Comparison of ENCODE assay signal across 30 cellular contexts in genomic region chr18:55950379-55951166, GRCh38.
"Had no signal": no experiment of that assay in that cellular context is flagged by ENCODE, and none has a peak within 500 bp of the region (broad histone marks: within the 10 kb centered on the region; RNA-seq: fewer than 3 reads in every experiment).

No MANE protein-coding gene starts in this region.

- H3K36me3 Mint-ChIP-seq: natural killer cell; neural progenitor cell; stimulated activated memory B cell treated with anti-CD40 and anti-IgM and Interleukin-4, amounts not matched to agents 10 μg/mL and 1 μg/mL and 100 μg/mL, for 72 hours; type B pancreatic cell had no signal

- H3K79me2 ChIP-seq: parathyroid adenoma had no signal

- H3K9ac ChIP-seq: neural progenitor cell, parathyroid adenoma had no signal

- H3K4me1 Mint-ChIP-seq: natural killer cell; nephron; neural progenitor cell; stimulated activated memory B cell treated with anti-CD40 and anti-IgM and Interleukin-4, amounts not matched to agents 10 μg/mL and 1 μg/mL and 100 μg/mL, for 72 hours; stimulated activated naive CD8-positive, alpha-beta T cell treated with anti-CD3 and anti-CD28 coated beads, Interleukin-15, amount 100 ng/mL, for 72 hours had no signal

- H3K27ac ChIP-seq: neural progenitor cell, ovary, parathyroid adenoma, psoas muscle, skin epidermis, spleen, suprapubic skin, testis, tibial artery, transverse colon, upper lobe of right lung, uterus had no signal

- H3K9me3 ChIP-seq: ovary, psoas muscle, suprapubic skin, testis, tibial artery, transverse colon, upper lobe of right lung, uterus had no signal

- H3K4me1 ChIP-seq: neural progenitor cell, parathyroid adenoma, spleen, suprapubic skin, testis, tibial artery, transverse colon, upper lobe of right lung, uterus had no signal

- H3K27ac Mint-ChIP-seq: natural killer cell; nephron; progenitor cell of endocrine pancreas; stimulated activated memory B cell treated with anti-CD40 and anti-IgM and Interleukin-4, amounts not matched to agents 10 μg/mL and 1 μg/mL and 100 μg/mL, for 72 hours; stimulated activated naive CD8-positive, alpha-beta T cell treated with anti-CD3 and anti-CD28 coated beads, Interleukin-15, amount 100 ng/mL, for 72 hours; type B pancreatic cell had no signal

- ATAC-seq: natural killer cell; psoas muscle; right cardiac atrium; sciatic nerve; stimulated activated memory B cell treated with anti-CD40 and anti-IgM and Interleukin-4, amounts not matched to agents 10 μg/mL and 1 μg/mL and 100 μg/mL, for 72 hours; stimulated activated naive CD8-positive, alpha-beta T cell treated with anti-CD3 and anti-CD28 coated beads, Interleukin-15, amount 100 ng/mL, for 72 hours; stimulated activated naive CD8-positive, alpha-beta T cell treated with anti-CD3 and anti-CD28 coated beads, Interleukin-15, Interleukin-2, amounts not matched to agents 100 U/mL and 50 U/mL, for 24 hours; upper lobe of right lung had no signal

- DNase-seq: natural killer cell; occipital lobe; ovary; psoas muscle; right cardiac atrium; spleen; stimulated activated CD4-positive, alpha-beta T cell treated with anti-CD3 and anti-CD28 coated beads, Interleukin-12 subunit alpha, Interleukin-12 subunit beta, amount 100 ng/mL, for 4 hours; stimulated activated CD4-positive, alpha-beta T cell treated with anti-CD3 and anti-CD28 coated beads, Interleukin-1b, Interleukin-23, amount 100 ng/mL, for 48 hours; stimulated activated CD4-positive, alpha-beta T cell treated with anti-CD3 and anti-CD28 coated beads, Interleukin-4, amount 100 ng/mL, for 1 hour; stimulated activated CD4-positive, alpha-beta T cell treated with anti-CD3 and anti-CD28 coated beads, Interleukin-4, amount 100 ng/mL, for 4 hours; stimulated activated CD8-positive, alpha-beta memory T cell treated with anti-CD3 and anti-CD28 coated beads, Interleukin-4, amount 100 ng/mL, for 48 hours; stimulated activated naive CD4-positive, alpha-beta T cell; stimulated activated naive CD8-positive, alpha-beta T cell treated with anti-CD3 and anti-CD28 coated beads, Interleukin-15, amount 100 ng/mL, for 72 hours; stimulated activated naive CD8-positive, alpha-beta T cell treated with anti-CD3 and anti-CD28 coated beads, Interleukin-15, Interleukin-2, amounts not matched to agents 100 U/mL and 50 U/mL, for 24 hours; substantia nigra; testis; tibial artery; transverse colon; upper lobe of right lung; uterus had no signal

- H3K4me2 ChIP-seq: neural progenitor cell, smooth muscle cell had no signal

- H3K27me3 Mint-ChIP-seq: progenitor cell of endocrine pancreas; stimulated activated memory B cell treated with anti-CD40 and anti-IgM and Interleukin-4, amounts not matched to agents 10 μg/mL and 1 μg/mL and 100 μg/mL, for 72 hours; stimulated activated naive CD8-positive, alpha-beta T cell treated with anti-CD3 and anti-CD28 coated beads, Interleukin-15, amount 100 ng/mL, for 72 hours; type B pancreatic cell had no signal

- H3K9me3 Mint-ChIP-seq: neural progenitor cell; stimulated activated memory B cell treated with anti-CD40 and anti-IgM and Interleukin-4, amounts not matched to agents 10 μg/mL and 1 μg/mL and 100 μg/mL, for 72 hours had no signal

- H3K27me3 ChIP-seq: neural progenitor cell, ovary, spleen, suprapubic skin, testis, tibial artery, transverse colon, upper lobe of right lung, uterus had no signal

- H3K36me3 ChIP-seq: neural progenitor cell, ovary, spleen, suprapubic skin, tibial artery, transverse colon, upper lobe of right lung, uterus had no signal

- H3K4me3 ChIP-seq: neural progenitor cell, ovary, psoas muscle, skin epidermis, smooth muscle cell, spleen, suprapubic skin, testis, tibial artery, transverse colon, upper lobe of right lung, uterus had no signal

- H3K4me3 Mint-ChIP-seq: natural killer cell; nephron; neural progenitor cell; stimulated activated memory B cell treated with anti-CD40 and anti-IgM and Interleukin-4, amounts not matched to agents 10 μg/mL and 1 μg/mL and 100 μg/mL, for 72 hours; stimulated activated naive CD8-positive, alpha-beta T cell treated with anti-CD3 and anti-CD28 coated beads, Interleukin-15, amount 100 ng/mL, for 72 hours; type B pancreatic cell had no signal
